ENCODE assay signal across 20 cellular contexts in the genomic region with DNA sequence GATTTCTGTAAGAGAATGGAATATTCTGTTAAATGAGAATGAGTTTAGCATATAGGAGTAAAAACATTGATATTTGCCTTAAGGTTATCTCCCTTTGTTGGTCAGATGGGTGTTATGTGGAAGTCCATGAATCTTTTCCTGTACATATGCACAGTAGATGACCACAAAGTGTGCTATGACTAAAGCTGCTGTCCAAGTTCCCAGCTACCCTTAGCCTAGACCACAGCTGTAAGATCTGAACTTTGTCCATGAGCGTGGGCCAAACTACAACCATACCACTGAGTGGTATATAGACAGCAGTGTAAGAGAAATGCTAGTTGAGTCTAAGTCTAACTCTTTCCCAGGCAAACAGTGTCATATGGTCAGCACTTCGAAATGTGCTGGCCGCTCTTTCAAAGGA. TPM values are rescaled to one million over a fixed set of nuclear protein-coding genes. Genes with fewer than 3 reads are reported as not detected.
"Had no signal": no experiment of that assay in that cellular context is flagged by ENCODE, and none has a peak within 500 bp of the region (broad histone marks: within the 10 kb centered on the region; RNA-seq: fewer than 3 reads in every experiment).

No MANE protein-coding gene starts in this region.

- H3K27me3 ChIP-seq: foreskin keratinocyte, left lung, stomach had no signal

- H3K9me3 Mint-ChIP-seq: activated CD4-positive, alpha-beta memory T cell treated with anti-CD3 and anti-CD28 coated beads for 36 hours; activated naive CD8-positive, alpha-beta T cell treated with anti-CD3 and anti-CD28 coated beads for 36 hours; central memory CD8-positive, alpha-beta T cell; effector memory CD8-positive, alpha-beta T cell; memory B cell; natural killer cell treated with Interleukin-12 subunit alpha and Interleukin-12 subunit beta and Interleukin-15 and Interleukin-18, amount 100 ng/mL, for 72 hours had no signal

- ATAC-seq: activated T-cell treated with anti-CD3 and anti-CD28 coated beads, Interleukin-2, amount 50 U/mL, for 4 hours; effector memory CD8-positive, alpha-beta T cell; foreskin keratinocyte; left lung; sciatic nerve had no signal

- H3K9me3 ChIP-seq: left lung, prostate gland, stomach, thoracic aorta had no signal

- H3K4me1 Mint-ChIP-seq: activated naive CD8-positive, alpha-beta T cell treated with anti-CD3 and anti-CD28 coated beads for 36 hours; central memory CD8-positive, alpha-beta T cell; memory B cell had no signal

- H3K4me1 ChIP-seq: foreskin keratinocyte, prostate gland had no signal

- H3K36me3 Mint-ChIP-seq: natural killer cell treated with Interleukin-12 subunit alpha and Interleukin-12 subunit beta and Interleukin-15 and Interleukin-18, amount 100 ng/mL, for 72 hours had no signal

- H3K4me3 Mint-ChIP-seq: activated CD4-positive, alpha-beta memory T cell treated with anti-CD3 and anti-CD28 coated beads for 36 hours; activated naive CD8-positive, alpha-beta T cell treated with anti-CD3 and anti-CD28 coated beads for 36 hours; activated T-cell treated with anti-CD3 and anti-CD28 coated beads, Interleukin-2, amount 50 U/mL, for 4 hours; central memory CD8-positive, alpha-beta T cell; effector memory CD8-positive, alpha-beta T cell; memory B cell; natural killer cell treated with Interleukin-12 subunit alpha and Interleukin-12 subunit beta and Interleukin-15 and Interleukin-18, amount 100 ng/mL, for 72 hours had no signal

- H3K27ac Mint-ChIP-seq: activated CD4-positive, alpha-beta memory T cell treated with anti-CD3 and anti-CD28 coated beads for 36 hours; activated naive CD8-positive, alpha-beta T cell treated with anti-CD3 and anti-CD28 coated beads for 36 hours; memory B cell; natural killer cell treated with Interleukin-12 subunit alpha and Interleukin-12 subunit beta and Interleukin-15 and Interleukin-18, amount 100 ng/mL, for 72 hours had no signal

- DNase-seq: activated CD4-positive, alpha-beta memory T cell treated with anti-CD3 and anti-CD28 coated beads for 36 hours; activated gamma-delta T cell treated with Interleukin-2 at 50 U/mL for 16 hours; activated naive CD8-positive, alpha-beta T cell treated with anti-CD3 and anti-CD28 coated beads for 36 hours; activated T-cell treated with anti-CD3 and anti-CD28 coated beads, Interleukin-2, amount 50 U/mL, for 4 hours; anterior cingulate cortex; effector memory CD8-positive, alpha-beta T cell; foreskin keratinocyte; head of caudate nucleus; left lung; occipital lobe; stimulated activated CD4-positive, alpha-beta T cell treated with anti-CD3 and anti-CD28 coated beads, Interleukin-2, amount 100 ng/mL, for 48 hours; stomach; T-helper 9 cell had no signal

- H3K27me3 Mint-ChIP-seq: activated CD4-positive, alpha-beta memory T cell treated with anti-CD3 and anti-CD28 coated beads for 36 hours; activated naive CD8-positive, alpha-beta T cell treated with anti-CD3 and anti-CD28 coated beads for 36 hours; central memory CD8-positive, alpha-beta T cell; effector memory CD8-positive, alpha-beta T cell; memory B cell; natural killer cell treated with Interleukin-12 subunit alpha and Interleukin-12 subunit beta and Interleukin-15 and Interleukin-18, amount 100 ng/mL, for 72 hours had no signal

- H3K27ac ChIP-seq: foreskin keratinocyte, left lung, prostate gland, stomach, thoracic aorta had no signal

- H3K4me3 ChIP-seq: left lung, prostate gland, stomach, thoracic aorta had no signal

RNA-seq across cellular contexts. Expression of gene CD180, which starts 48.8 kb away (rescaled TPM):
- total RNA-seq: epithelial cell of proximal tubule, foreskin keratinocyte had no signal
- polyA plus RNA-seq: foreskin keratinocyte had no signal
